Comparison of ENCODE assay signal across 14 cellular contexts in genomic region chr10:341081-341740, GRCh38.
DNase-seq lines count a peak whose midpoint lies in the region; ATAC-seq and TF ChIP-seq lines count a peak whose summit lies in the region.
"Had no signal": no experiment of that assay in that cellular context is flagged by ENCODE, and none has a peak within 500 bp of the region (broad histone marks: within the 10 kb centered on the region; RNA-seq: fewer than 3 reads in every experiment).

No MANE protein-coding gene starts in this region.

- WGBS in endodermal cell (ENCODE audit: insufficient coverage in 1 of 2, insufficient read length in 1 of 2), 2 experiments: 95 to 97% methylated on average over 20 to 23 of the region's 23 CpGs

- H3K9me3 Mint-ChIP-seq in endodermal cell (no peaks in the 10 kb centered on the region), type B pancreatic cell (no peaks in the 10 kb centered on the region), endothelial cell (ENCODE audit: unreplicated experiment) (no peaks in the 10 kb centered on the region)
- H3K9me3 Mint-ChIP-seq: CD4-positive, alpha-beta memory T cell had no signal

- intact Hi-C loops in cardiac septum (cut with DNase I) (no loop called here), left cardiac atrium (cut with DNase I) (no loop called here)

- H3K4me3 Mint-ChIP-seq in endodermal cell (no peak overlapping the region), type B pancreatic cell (no peak overlapping the region), endothelial cell (ENCODE audit: unreplicated experiment) (no peak overlapping the region)
- H3K4me3 Mint-ChIP-seq: B cell; CD4-positive, alpha-beta memory T cell had no signal

- H3K4me1 ChIP-seq in endodermal cell (ENCODE audit: control insufficient read depth, insufficient read depth, low read length): no peaks in the 10 kb centered on the region
- H3K4me1 ChIP-seq: HAP-1 had no signal

- no peaks in the 10 kb centered on the region for H3K9me3 ChIP-seq in endodermal cell (ENCODE audit: control insufficient read depth, low read length)
- H3K9me3 ChIP-seq: HAP-1 had no signal

- H3K27ac Mint-ChIP-seq in endodermal cell (peak overlapping the region; percentile 75), type B pancreatic cell (no peak overlapping the region), endothelial cell (ENCODE audit: unreplicated experiment) (no peak overlapping the region)
- H3K27ac Mint-ChIP-seq: B cell; CD4-positive, alpha-beta memory T cell had no signal

- no peaks in the 10 kb centered on the region for H3K27me3 ChIP-seq in endodermal cell (ENCODE audit: control insufficient read depth, insufficient read depth, low read length, poor library complexity, severe bottlenecking)

- no peaks in the 10 kb centered on the region for H3K4me1 Mint-ChIP-seq in endodermal cell
- peaks cover 6% of the 10 kb centered on the region for H3K4me1 Mint-ChIP-seq in type B pancreatic cell (ENCODE audit: unreplicated experiment)
- no peaks in the 10 kb centered on the region for H3K4me1 Mint-ChIP-seq in endothelial cell (ENCODE audit: unreplicated experiment)

- peaks cover 39% of the 10 kb centered on the region for H3K36me3 ChIP-seq in endodermal cell (ENCODE audit: control insufficient read depth, insufficient read depth, low read length)

- H3K9ac ChIP-seq in endodermal cell (ENCODE audit: extremely low read depth, low read length, poor library complexity, severe bottlenecking): no peak overlapping the region

- no peaks in the 10 kb centered on the region for H3K27me3 Mint-ChIP-seq in endodermal cell (ENCODE audit: insufficient read depth)
- no peaks in the 10 kb centered on the region for H3K27me3 Mint-ChIP-seq in type B pancreatic cell
- H3K27me3 Mint-ChIP-seq in endothelial cell (ENCODE audit: unreplicated experiment): peaks cover 14% of the 10 kb centered on the region
- H3K27me3 Mint-ChIP-seq: B cell; CD4-positive, alpha-beta memory T cell had no signal

- ATAC-seq in left cardiac atrium: no peak

- TF ChIP-seq CTCF in endodermal cell (conservative IDR thresholded peaks at IDR 0.05) (no peak), type B pancreatic cell (conservative IDR thresholded peaks at IDR 0.05) (no peak), endothelial cell (IDR thresholded peaks at IDR 0.05; ENCODE audit: unreplicated experiment) (no peak)

- peaks cover 46% of the 10 kb centered on the region for H3K36me3 Mint-ChIP-seq in endodermal cell (ENCODE audit: low read depth)
- H3K36me3 Mint-ChIP-seq in type B pancreatic cell: peaks cover 13% of the 10 kb centered on the region
- H3K36me3 Mint-ChIP-seq in endothelial cell (ENCODE audit: low read depth, unreplicated experiment): peaks cover 25% of the 10 kb centered on the region

- H3K27ac ChIP-seq in endodermal cell (ENCODE audit: low read depth, low read length): no peak overlapping the region

- no peak overlapping the region for H3K4me3 ChIP-seq in endodermal cell (ENCODE audit: low read length)
- H3K4me3 ChIP-seq: HAP-1 had no signal

- DNase-seq in cardiac septum (ENCODE audit: low spot score) (peak; percentile 72), left cardiac atrium (no peak), endodermal cell (peak; percentile 28), type B pancreatic cell (ENCODE audit: extremely low spot score, unreplicated experiment) (peak; percentile 54), retina (no peak), dermis blood vessel endothelial cell (no peak), endothelial cell (ENCODE audit: low spot score) (no peak)
- DNase-seq: C1 segment of cervical spinal cord; CD4-positive, alpha-beta memory T cell; DMS79 treated with DMSO at 0.1 percent for 48 hours; EL; GOT3 had no signal

Comparison
In these comparisons a context has a peak if more than half of its experiments do, and no peak if none do; other contexts are left out.
1. DNase-seq: peak in cardiac septum (single experiment), endodermal cell (single experiment) and type B pancreatic cell (single experiment); none in left cardiac atrium (single experiment), retina (single experiment), dermis blood vessel endothelial cell (single experiment) and endothelial cell (single experiment).